ENCODE assay signal across 25 cellular contexts in the genomic region with DNA sequence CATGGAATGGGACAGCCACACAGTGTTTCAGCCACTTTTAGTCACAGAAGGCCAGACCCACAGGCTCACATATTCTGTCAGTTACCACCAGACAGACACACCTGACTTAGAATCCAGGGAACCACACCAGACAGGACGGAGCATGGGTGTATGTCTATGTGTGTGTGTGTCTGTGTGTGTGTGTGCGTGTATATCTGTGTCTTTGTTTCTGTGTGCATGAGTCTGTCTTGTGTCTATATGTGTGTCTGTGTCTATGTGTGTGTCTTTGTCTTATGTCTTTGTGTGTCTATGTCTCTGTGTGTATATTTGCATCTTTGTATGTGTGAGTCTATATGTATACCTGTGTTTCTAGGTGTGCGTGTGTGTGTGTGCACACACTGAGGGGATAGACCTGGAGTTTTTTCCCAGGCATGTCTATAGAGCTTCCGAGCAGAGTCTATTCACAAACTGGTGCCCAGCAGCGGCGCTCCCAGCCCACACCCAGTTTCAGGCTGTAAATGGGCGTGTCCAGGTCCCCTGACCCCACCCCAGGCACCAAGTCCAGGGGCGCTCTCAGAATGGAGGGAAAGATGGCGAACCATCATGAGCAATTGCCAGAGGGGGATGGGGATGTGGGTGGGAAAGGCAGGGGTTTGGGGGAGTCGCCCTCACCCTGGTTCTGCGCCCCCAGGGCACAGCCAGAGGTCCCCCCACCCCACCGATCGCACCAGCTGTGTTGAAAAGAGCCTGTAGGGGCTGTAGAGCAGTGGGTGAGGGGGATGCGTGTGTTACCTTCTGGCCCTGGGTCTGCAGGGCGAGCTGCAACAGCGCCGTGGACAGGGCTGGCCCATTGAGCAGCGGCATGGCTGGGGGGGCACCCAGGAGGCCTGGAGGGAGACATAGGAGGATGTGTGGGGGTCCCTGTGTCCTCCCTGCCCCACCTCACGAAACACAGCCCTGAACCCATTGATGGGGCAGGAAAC. TPM values are rescaled to one million over a fixed set of nuclear protein-coding genes. Genes with fewer than 3 reads are reported as not detected.
DNase-seq lines count a peak whose midpoint lies in the region; ATAC-seq and TF ChIP-seq lines count a peak whose summit lies in the region.
"Had no signal": no experiment of that assay in that cellular context is flagged by ENCODE, and none has a peak within 500 bp of the region (broad histone marks: within the 10 kb centered on the region; RNA-seq: fewer than 3 reads in every experiment).

No MANE protein-coding gene starts in this region.

- H3K4me1 Mint-ChIP-seq in central memory CD8-positive, alpha-beta T cell, result no peaks in the 10 kb centered on the region
- H3K4me1 Mint-ChIP-seq in neural crest cell, result no peaks in the 10 kb centered on the region
- H3K4me1 Mint-ChIP-seq: stimulated activated memory B cell treated with anti-CD40 and anti-IgM and Interleukin-4, amounts not matched to agents 10 μg/mL and 1 μg/mL and 100 μg/mL, for 72 hours had no signal

- ATAC-seq in central memory CD8-positive, alpha-beta T cell (replicated peaks; ENCODE audit: extremely low read depth, poor library complexity, severe bottlenecking), result no peak
- ATAC-seq: gastroesophageal sphincter had no signal

- peak; percentile 3 for TF ChIP-seq POLR2A in GM18951 (IDR thresholded peaks at IDR 0.05; ENCODE audit: extremely low read depth, insufficient read depth, insufficient read length)

- H3K4me3 Mint-ChIP-seq in central memory CD8-positive, alpha-beta T cell, result no peak overlapping the region
- peak overlapping the region; percentile 44 for H3K4me3 Mint-ChIP-seq in neural crest cell
- H3K4me3 Mint-ChIP-seq: stimulated activated memory B cell treated with anti-CD40 and anti-IgM and Interleukin-4, amounts not matched to agents 10 μg/mL and 1 μg/mL and 100 μg/mL, for 72 hours had no signal

- H3K27ac Mint-ChIP-seq in central memory CD8-positive, alpha-beta T cell (ENCODE audit: low read depth), result peak overlapping the region; percentile 2
- no peak overlapping the region for H3K27ac Mint-ChIP-seq in neural crest cell (ENCODE audit: unreplicated experiment)
- H3K27ac Mint-ChIP-seq: stimulated activated memory B cell treated with anti-CD40 and anti-IgM and Interleukin-4, amounts not matched to agents 10 μg/mL and 1 μg/mL and 100 μg/mL, for 72 hours had no signal

- H3K4me1 ChIP-seq in BLaER1 treated with 17β-estradiol and CSF1 and Interleukin-3, amounts not matched to agents 10 nM and 100 nM, result peaks cover 32 to 62% (median 56%) of the 10 kb centered on the region in 10 experiments
- H3K4me1 ChIP-seq: esophagus muscularis mucosa, gastroesophageal sphincter had no signal

- H3K27ac ChIP-seq in BLaER1 treated with 17β-estradiol and CSF1 and Interleukin-3, amounts not matched to agents 10 nM and 100 nM, result peak overlapping the region in 9 of 11 experiments; percentile 17 to 77 (median 64); a peak in 14 of 22 replicates
- H3K27ac ChIP-seq: esophagus muscularis mucosa, gastroesophageal sphincter, WERI-Rb-1 had no signal

- peak overlapping the region in 10 of 11 experiments; percentile 74 to 95 (median 87); a peak in 17 of 22 replicates for H3K4me2 ChIP-seq in BLaER1 treated with 17β-estradiol and CSF1 and Interleukin-3, amounts not matched to agents 10 nM and 100 nM

- H3K27me3 Mint-ChIP-seq in central memory CD8-positive, alpha-beta T cell, result no peaks in the 10 kb centered on the region
- H3K27me3 Mint-ChIP-seq in neural crest cell (ENCODE audit: low read depth), result no peaks in the 10 kb centered on the region
- H3K27me3 Mint-ChIP-seq: naive B cell; stimulated activated memory B cell treated with anti-CD40 and anti-IgM and Interleukin-4, amounts not matched to agents 10 μg/mL and 1 μg/mL and 100 μg/mL, for 72 hours had no signal

- DNase-seq in central memory CD8-positive, alpha-beta T cell (ENCODE audit: low spot score in 2 of 2), result no peak
- DNase-seq in neural crest cell (ENCODE audit: low read depth, low spot score) (no peak), NCI-H2227 (lab: John Stamatoyannopoulos, UW; ENCODE audit: unreplicated experiment) (no peak), HuH-7.5 (ENCODE audit: low spot score) (no peak), COLO829 (ENCODE audit: low spot score) (no peak)
- DNase-seq: activated CD4-positive, alpha-beta T cell treated with anti-CD3 and anti-CD28 coated beads, Interleukin-2, amount 50 U/mL, for 4 hours; activated gamma-delta T cell; anterior cingulate cortex; caudate nucleus; effector CD4-positive, alpha-beta T cell; IMR-90; kidney; naive B cell; NCI-H146; NCI-H774; posterior cingulate gyrus; SHP77 treated with DMSO at 0.1 percent for 48 hours; T-helper 1 cell; WERI-Rb-1 had no signal

- peaks cover 35% of the 10 kb centered on the region for H3K36me3 Mint-ChIP-seq in central memory CD8-positive, alpha-beta T cell (ENCODE audit: insufficient read depth)
- peaks cover 5% of the 10 kb centered on the region for H3K36me3 Mint-ChIP-seq in neural crest cell (ENCODE audit: low read depth)

- no peaks in the 10 kb centered on the region for H3K9me3 ChIP-seq in BLaER1 treated with 17β-estradiol and CSF1 and Interleukin-3, amounts not matched to agents 10 nM and 100 nM (replicated peaks in 1 of 11)
- H3K9me3 ChIP-seq: esophagus muscularis mucosa, gastroesophageal sphincter had no signal

- H4K20me1 ChIP-seq in BLaER1 treated with 17β-estradiol and CSF1 and Interleukin-3, amounts not matched to agents 10 nM and 100 nM, result peaks cover 0 to 96% (median 73%) of the 10 kb centered on the region in 11 experiments; a peak in 21 of 22 replicates

- no peaks in the 10 kb centered on the region for H3K9me3 Mint-ChIP-seq in central memory CD8-positive, alpha-beta T cell
- no peaks in the 10 kb centered on the region for H3K9me3 Mint-ChIP-seq in neural crest cell
- H3K9me3 Mint-ChIP-seq: naive B cell; stimulated activated memory B cell treated with anti-CD40 and anti-IgM and Interleukin-4, amounts not matched to agents 10 μg/mL and 1 μg/mL and 100 μg/mL, for 72 hours had no signal

- H3K4me3 ChIP-seq in BLaER1 treated with 17β-estradiol and CSF1 and Interleukin-3, amounts not matched to agents 10 nM and 100 nM, result peak overlapping the region in 2 of 10 experiments; percentile 8 to 22; a peak in 1 of 20 replicates
- H3K4me3 ChIP-seq: esophagus muscularis mucosa, gastroesophageal sphincter had no signal

- TF ChIP-seq CTCF in neural crest cell (conservative IDR thresholded peaks at IDR 0.05), result no peak

- in situ Hi-C loops in GM18951 (cut with MboI; ENCODE audit: low sequenced_read_pairs, unreplicated experiment), result no loop called here

- H3K27me3 ChIP-seq in BLaER1 treated with 17β-estradiol and CSF1 and Interleukin-3, amounts not matched to agents 10 nM and 100 nM, result no peaks in the 10 kb centered on the region
- H3K27me3 ChIP-seq: esophagus muscularis mucosa, gastroesophageal sphincter had no signal

- H3K36me3 ChIP-seq in BLaER1 treated with 17β-estradiol and CSF1 and Interleukin-3, amounts not matched to agents 10 nM and 100 nM, result peaks cover 77 to 100% (median 92%) of the 10 kb centered on the region in 11 experiments

- peak overlapping the region in 8 of 11 experiments; percentile 41 to 71 (median 53); a peak in 11 of 22 replicates for H3K9ac ChIP-seq in BLaER1 treated with 17β-estradiol and CSF1 and Interleukin-3, amounts not matched to agents 10 nM and 100 nM

RNA-seq across cellular contexts. Expression of a gene that starts 6.3 kb away (rescaled TPM):
- 20.0 and 22.5 TPM in 2 replicates for total RNA-seq in neural crest cell

RNA-seq across cellular contexts. Expression of a gene that starts 11.2 kb away (rescaled TPM):
- total RNA-seq in neural crest cell, result 75.9 and 78.2 TPM in 2 replicates

RNA-seq across cellular contexts. Expression of a gene that starts 12.5 kb away (rescaled TPM):
- total RNA-seq in neural crest cell, result 10.4 and 11.3 TPM in 2 replicates

RNA-seq across cellular contexts. Expression of a gene that starts 17.3 kb away (rescaled TPM):
- total RNA-seq in neural crest cell, result 9.7 and 10.0 TPM in 2 replicates
- total RNA-seq: M059J had no signal

RNA-seq across cellular contexts. Expression of a gene that starts 32.4 kb away (rescaled TPM):
- total RNA-seq in neural crest cell, result not detected in 2 replicates
